In the genomic region with DNA sequence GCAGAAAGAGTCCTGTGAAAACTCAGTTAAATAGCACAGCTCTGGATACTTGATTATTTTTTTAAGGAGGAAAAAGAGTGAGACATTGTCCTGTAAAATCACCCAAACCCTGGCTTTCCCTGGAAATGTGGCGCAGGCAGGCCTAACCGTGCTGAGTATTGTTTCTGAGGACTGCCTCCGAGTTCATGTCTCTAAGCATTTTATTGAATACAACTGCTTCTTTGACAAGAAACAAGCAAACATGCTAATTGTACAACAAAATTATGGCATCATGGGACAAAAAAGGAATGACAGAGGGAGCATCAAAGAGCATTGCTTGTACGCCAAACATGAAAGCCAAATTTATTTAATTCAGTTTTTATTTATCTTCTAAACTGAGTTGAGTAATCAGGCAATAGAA, we compare ENCODE assay signal across 22 cellular contexts.
"Had no signal": no experiment of that assay in that cellular context is flagged by ENCODE, and none has a peak within 500 bp of the region (broad histone marks: within the 10 kb centered on the region; RNA-seq: fewer than 3 reads in every experiment).

No MANE protein-coding gene starts in this region.

- DNase-seq: cerebellar nuclear complex; colonic mucosa; dermis blood vessel endothelial cell; effector CD4-positive, alpha-beta T cell; endodermal cell; erythroblast; foreskin keratinocyte; heart left ventricle; left ventricle myocardium inferior; lower lobe of right lung; mesenchymal stem cell; naive B cell; occipital lobe; pancreas; retina; spleen; stimulated activated CD4-positive, alpha-beta T cell treated with anti-CD3 and anti-CD28 coated beads, Interleukin-15, amount 100 ng/mL, for 24 hours; stimulated activated CD4-positive, alpha-beta T cell treated with anti-CD3 and anti-CD28 coated beads, Interleukin-1b, Interleukin-23, amount 100 ng/mL, for 48 hours; stimulated activated CD4-positive, alpha-beta T cell treated with anti-CD3 and anti-CD28 coated beads, Interleukin-4, amount 100 ng/mL, for 24 hours; stimulated activated naive CD8-positive, alpha-beta T cell treated with anti-CD3 and anti-CD28 coated beads, Interleukin-15, amount 100 ng/mL, for 72 hours; thyroid gland had no signal

- H3K27ac ChIP-seq: colonic mucosa, foreskin keratinocyte, left ventricle myocardium inferior, lower lobe of right lung, pancreas, prostate gland, thyroid gland had no signal
